ENCODE assay signal across 14 cellular contexts in the genomic region with DNA sequence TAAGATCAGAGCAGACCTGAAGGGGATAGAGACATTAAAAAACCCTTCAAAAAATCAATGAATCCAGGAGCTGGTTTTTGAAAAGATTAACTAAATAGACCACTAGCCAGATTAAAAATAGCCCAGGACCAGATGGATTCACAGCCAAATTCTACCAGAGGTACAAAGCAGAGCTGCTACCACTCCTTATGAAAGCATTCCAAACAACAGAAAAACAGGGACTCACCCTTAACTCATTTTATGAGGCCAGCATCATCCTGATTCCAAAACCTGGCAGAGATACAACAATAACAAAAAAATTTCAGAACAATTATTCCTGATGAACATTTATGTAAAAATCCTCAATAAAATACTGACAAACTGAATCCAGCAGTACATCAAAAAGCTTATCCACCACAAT. TPM values are rescaled to one million over a fixed set of nuclear protein-coding genes. Genes with fewer than 3 reads are reported as not detected.
"Had no signal": no experiment of that assay in that cellular context is flagged by ENCODE, and none has a peak within 500 bp of the region (broad histone marks: within the 10 kb centered on the region; RNA-seq: fewer than 3 reads in every experiment).

No MANE protein-coding gene starts in this region.

RNA-seq across cellular contexts. Expression of a gene that starts 19.2 kb away (rescaled TPM):
- total RNA-seq: activated B cell treated with CpG ODN at 0.5 μM for 24 hours; activated CD4-positive, alpha-beta memory T cell treated with anti-CD3 and anti-CD28 coated beads for 36 hours; activated CD4-positive, alpha-beta memory T cell treated with anti-CD3 and anti-CD28 coated beads, Interleukin-2, amount 10 ng/mL, durations not matched to agents 7 days and 5 days; activated CD4-positive, alpha-beta T cell treated with anti-CD3 and anti-CD28 coated beads for 36 hours; activated CD4-positive, alpha-beta T cell treated with anti-CD3 and anti-CD28 coated beads, Interleukin-2, amount 10 ng/mL, durations not matched to agents 24 days and 14 days; activated CD4-positive, alpha-beta T cell treated with anti-CD3 and anti-CD28 coated beads, Interleukin-2, amount 10 ng/mL, durations not matched to agents 7 days and 5 days; activated CD8-positive, alpha-beta memory T cell treated with anti-CD3 and anti-CD28 coated beads for 36 hours; activated CD8-positive, alpha-beta memory T cell treated with anti-CD3 and anti-CD28 coated beads, Interleukin-2, amount 10 ng/mL, durations not matched to agents 7 days and 5 days; activated CD8-positive, alpha-beta T cell treated with anti-CD3 and anti-CD28 coated beads for 36 hours; activated CD8-positive, alpha-beta T cell treated with anti-CD3 and anti-CD28 coated beads, Interleukin-2, amount 10 ng/mL, durations not matched to agents 7 days and 5 days; T-helper 1 cell treated with Interleukin-12 subunit alpha and Interleukin-12 subunit beta and Interleukin-4 antibody, amounts not matched to agents 30 ng/mL and 1 ng/mL, for 36 hours; T-helper 17 cell; T-helper 2 cell treated with Interferon-gamma antibody and Interleukin-4, amounts not matched to agents 100 ng/mL and 5 ng/mL, for 36 hours; WTC11 had no signal

RNA-seq across cellular contexts. Expression of a gene that starts 33.4 kb away (rescaled TPM):
- total RNA-seq: activated B cell treated with CpG ODN at 0.5 μM for 24 hours; activated CD4-positive, alpha-beta memory T cell treated with anti-CD3 and anti-CD28 coated beads for 36 hours; activated CD4-positive, alpha-beta memory T cell treated with anti-CD3 and anti-CD28 coated beads, Interleukin-2, amount 10 ng/mL, durations not matched to agents 7 days and 5 days; activated CD4-positive, alpha-beta T cell treated with anti-CD3 and anti-CD28 coated beads for 36 hours; activated CD4-positive, alpha-beta T cell treated with anti-CD3 and anti-CD28 coated beads, Interleukin-2, amount 10 ng/mL, durations not matched to agents 24 days and 14 days; activated CD4-positive, alpha-beta T cell treated with anti-CD3 and anti-CD28 coated beads, Interleukin-2, amount 10 ng/mL, durations not matched to agents 7 days and 5 days; activated CD8-positive, alpha-beta memory T cell treated with anti-CD3 and anti-CD28 coated beads for 36 hours; activated CD8-positive, alpha-beta memory T cell treated with anti-CD3 and anti-CD28 coated beads, Interleukin-2, amount 10 ng/mL, durations not matched to agents 7 days and 5 days; activated CD8-positive, alpha-beta T cell treated with anti-CD3 and anti-CD28 coated beads for 36 hours; activated CD8-positive, alpha-beta T cell treated with anti-CD3 and anti-CD28 coated beads, Interleukin-2, amount 10 ng/mL, durations not matched to agents 7 days and 5 days; T-helper 1 cell treated with Interleukin-12 subunit alpha and Interleukin-12 subunit beta and Interleukin-4 antibody, amounts not matched to agents 30 ng/mL and 1 ng/mL, for 36 hours; T-helper 2 cell treated with Interferon-gamma antibody and Interleukin-4, amounts not matched to agents 100 ng/mL and 5 ng/mL, for 36 hours; WTC11 had no signal
